In the genomic region with DNA sequence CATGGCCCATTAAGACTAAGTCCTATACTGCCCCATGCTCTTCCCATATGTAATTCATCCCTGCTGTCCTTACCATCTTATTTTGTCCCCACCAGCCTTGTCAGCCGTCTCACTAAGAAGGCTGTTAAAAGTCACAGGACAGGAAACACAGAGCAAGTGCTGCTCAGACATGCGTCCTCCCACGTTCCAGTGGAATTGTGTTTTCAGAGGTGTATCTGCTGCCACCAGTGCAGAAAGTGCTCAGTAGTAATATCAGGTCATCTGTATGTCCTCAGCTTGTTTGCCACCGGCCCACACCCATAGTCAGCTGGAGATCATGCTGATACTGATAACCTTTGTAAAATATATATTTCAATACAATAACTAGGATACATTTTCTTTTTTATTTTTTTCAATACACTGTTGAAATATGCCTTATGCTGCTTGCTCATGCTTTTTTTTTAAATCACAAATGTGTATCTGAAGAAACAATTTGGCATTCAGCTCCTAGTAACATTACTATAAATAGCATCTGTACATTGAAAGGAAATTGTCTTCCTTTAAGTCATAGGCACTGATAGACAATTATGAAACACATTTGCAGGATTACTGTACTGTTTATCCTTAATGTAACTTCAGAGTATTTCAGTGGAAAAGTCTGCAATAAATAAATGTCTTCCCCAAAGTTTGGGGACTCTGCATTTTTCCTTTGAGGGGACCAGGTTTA, we compare ENCODE assay signal across 1 cellular context.
TF ChIP-seq lines count a peak whose summit lies in the region.

No MANE protein-coding gene starts in this region.

TF ChIP-seq in GM23338, 12 proteins besides CTCF, POLR2A, EP300 and RAD21 (continued from another document):
- TF ChIP-seq ZNF462 (CRISPR knock-in tag; IDR thresholded peaks at IDR 0.05) (no peak), ZNF114 (CRISPR knock-in tag; IDR thresholded peaks at IDR 0.05) (no peak), NANOG (IDR thresholded peaks at IDR 0.05; ENCODE audit: borderline replicate concordance) (no peak), EZH2phosphoT487 (IDR thresholded peaks at IDR 0.05; ENCODE audit: unreplicated experiment) (no peak), JUNB (IDR thresholded peaks at IDR 0.05; ENCODE audit: unreplicated experiment) (no peak), ETS1 (IDR thresholded peaks at IDR 0.05) (no peak)
- TF ChIP-seq, protein P1, sequence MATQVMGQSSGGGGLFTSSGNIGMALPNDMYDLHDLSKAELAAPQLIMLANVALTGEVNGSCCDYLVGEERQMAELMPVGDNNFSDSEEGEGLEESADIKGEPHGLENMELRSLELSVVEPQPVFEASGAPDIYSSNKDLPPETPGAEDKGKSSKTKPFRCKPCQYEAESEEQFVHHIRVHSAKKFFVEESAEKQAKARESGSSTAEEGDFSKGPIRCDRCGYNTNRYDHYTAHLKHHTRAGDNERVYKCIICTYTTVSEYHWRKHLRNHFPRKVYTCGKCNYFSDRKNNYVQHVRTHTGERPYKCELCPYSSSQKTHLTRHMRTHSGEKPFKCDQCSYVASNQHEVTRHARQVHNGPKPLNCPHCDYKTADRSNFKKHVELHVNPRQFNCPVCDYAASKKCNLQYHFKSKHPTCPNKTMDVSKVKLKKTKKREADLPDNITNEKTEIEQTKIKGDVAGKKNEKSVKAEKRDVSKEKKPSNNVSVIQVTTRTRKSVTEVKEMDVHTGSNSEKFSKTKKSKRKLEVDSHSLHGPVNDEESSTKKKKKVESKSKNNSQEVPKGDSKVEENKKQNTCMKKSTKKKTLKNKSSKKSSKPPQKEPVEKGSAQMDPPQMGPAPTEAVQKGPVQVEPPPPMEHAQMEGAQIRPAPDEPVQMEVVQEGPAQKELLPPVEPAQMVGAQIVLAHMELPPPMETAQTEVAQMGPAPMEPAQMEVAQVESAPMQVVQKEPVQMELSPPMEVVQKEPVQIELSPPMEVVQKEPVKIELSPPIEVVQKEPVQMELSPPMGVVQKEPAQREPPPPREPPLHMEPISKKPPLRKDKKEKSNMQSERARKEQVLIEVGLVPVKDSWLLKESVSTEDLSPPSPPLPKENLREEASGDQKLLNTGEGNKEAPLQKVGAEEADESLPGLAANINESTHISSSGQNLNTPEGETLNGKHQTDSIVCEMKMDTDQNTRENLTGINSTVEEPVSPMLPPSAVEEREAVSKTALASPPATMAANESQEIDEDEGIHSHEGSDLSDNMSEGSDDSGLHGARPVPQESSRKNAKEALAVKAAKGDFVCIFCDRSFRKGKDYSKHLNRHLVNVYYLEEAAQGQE (IDR thresholded peaks at IDR 0.05; ENCODE audit: unreplicated experiment), result no peak
